In the genomic region with DNA sequence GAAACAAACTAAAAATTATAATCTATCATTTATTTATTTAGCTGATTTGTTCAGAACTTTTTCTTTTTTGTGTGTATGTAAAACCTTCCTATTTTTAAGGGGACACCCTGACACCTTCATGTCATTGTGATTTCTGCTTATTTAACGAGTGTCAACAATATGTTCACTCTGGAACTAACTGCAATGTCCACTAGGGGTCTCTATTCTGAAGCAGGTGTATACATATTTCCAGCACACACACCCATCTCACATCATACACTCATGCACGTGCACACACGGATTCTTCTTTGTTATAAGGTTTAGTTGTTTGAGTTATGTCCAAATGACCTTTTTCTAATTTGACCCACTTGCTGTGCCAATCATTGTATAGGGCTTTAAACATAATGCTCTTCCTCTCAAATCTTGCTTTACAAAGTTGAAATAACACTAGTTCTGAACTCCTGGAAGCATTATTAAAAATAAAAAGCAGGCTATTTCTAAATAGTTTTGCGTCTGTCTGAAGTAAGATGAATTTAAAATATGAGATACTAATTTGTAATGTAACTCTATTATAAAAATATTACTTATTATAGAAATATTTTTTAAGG, we compare ENCODE assay signal across 1 cellular context.
TF ChIP-seq lines count a peak whose summit lies in the region.

No MANE protein-coding gene starts in this region.

TF ChIP-seq in IMR-90, 13 proteins besides CTCF, POLR2A, EP300 and RAD21 (continued from another document):
- TF ChIP-seq, protein P1, sequence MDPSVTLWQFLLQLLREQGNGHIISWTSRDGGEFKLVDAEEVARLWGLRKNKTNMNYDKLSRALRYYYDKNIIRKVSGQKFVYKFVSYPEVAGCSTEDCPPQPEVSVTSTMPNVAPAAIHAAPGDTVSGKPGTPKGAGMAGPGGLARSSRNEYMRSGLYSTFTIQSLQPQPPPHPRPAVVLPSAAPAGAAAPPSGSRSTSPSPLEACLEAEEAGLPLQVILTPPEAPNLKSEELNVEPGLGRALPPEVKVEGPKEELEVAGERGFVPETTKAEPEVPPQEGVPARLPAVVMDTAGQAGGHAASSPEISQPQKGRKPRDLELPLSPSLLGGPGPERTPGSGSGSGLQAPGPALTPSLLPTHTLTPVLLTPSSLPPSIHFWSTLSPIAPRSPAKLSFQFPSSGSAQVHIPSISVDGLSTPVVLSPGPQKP (IDR thresholded peaks at IDR 0.05; ENCODE audit: borderline replicate concordance, low read depth, low read length), result no peak
- TF ChIP-seq RFX5 (IDR thresholded peaks at IDR 0.05; ENCODE audit: low read depth, low read length) (no peak), MAFK (IDR thresholded peaks at IDR 0.05; ENCODE audit: low read depth, low read length) (no peak), MAZ (IDR thresholded peaks at IDR 0.05; ENCODE audit: borderline replicate concordance, low read depth, low read length) (no peak), RCOR1 (IDR thresholded peaks at IDR 0.05; ENCODE audit: insufficient replicate concordance, low read length) (no peak), SMC3 (IDR thresholded peaks at IDR 0.05; ENCODE audit: low read depth, low read length) (peak; percentile 70), CEBPB (IDR thresholded peaks at IDR 0.05; ENCODE audit: low read depth, low read length) (no peak), NFE2L2 (IDR thresholded peaks at IDR 0.05; ENCODE audit: low read depth, low read length) (no peak), CHD1 (IDR thresholded peaks at IDR 0.05; ENCODE audit: low read depth, low read length) (no peak)
- TF ChIP-seq, protein P2, sequence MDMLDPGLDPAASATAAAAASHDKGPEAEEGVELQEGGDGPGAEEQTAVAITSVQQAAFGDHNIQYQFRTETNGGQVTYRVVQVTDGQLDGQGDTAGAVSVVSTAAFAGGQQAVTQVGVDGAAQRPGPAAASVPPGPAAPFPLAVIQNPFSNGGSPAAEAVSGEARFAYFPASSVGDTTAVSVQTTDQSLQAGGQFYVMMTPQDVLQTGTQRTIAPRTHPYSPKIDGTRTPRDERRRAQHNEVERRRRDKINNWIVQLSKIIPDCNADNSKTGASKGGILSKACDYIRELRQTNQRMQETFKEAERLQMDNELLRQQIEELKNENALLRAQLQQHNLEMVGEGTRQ (IDR thresholded peaks at IDR 0.05; ENCODE audit: low read depth, low read length), result no peak
